ENCODE assay signal across 8 cellular contexts in the genomic region with DNA sequence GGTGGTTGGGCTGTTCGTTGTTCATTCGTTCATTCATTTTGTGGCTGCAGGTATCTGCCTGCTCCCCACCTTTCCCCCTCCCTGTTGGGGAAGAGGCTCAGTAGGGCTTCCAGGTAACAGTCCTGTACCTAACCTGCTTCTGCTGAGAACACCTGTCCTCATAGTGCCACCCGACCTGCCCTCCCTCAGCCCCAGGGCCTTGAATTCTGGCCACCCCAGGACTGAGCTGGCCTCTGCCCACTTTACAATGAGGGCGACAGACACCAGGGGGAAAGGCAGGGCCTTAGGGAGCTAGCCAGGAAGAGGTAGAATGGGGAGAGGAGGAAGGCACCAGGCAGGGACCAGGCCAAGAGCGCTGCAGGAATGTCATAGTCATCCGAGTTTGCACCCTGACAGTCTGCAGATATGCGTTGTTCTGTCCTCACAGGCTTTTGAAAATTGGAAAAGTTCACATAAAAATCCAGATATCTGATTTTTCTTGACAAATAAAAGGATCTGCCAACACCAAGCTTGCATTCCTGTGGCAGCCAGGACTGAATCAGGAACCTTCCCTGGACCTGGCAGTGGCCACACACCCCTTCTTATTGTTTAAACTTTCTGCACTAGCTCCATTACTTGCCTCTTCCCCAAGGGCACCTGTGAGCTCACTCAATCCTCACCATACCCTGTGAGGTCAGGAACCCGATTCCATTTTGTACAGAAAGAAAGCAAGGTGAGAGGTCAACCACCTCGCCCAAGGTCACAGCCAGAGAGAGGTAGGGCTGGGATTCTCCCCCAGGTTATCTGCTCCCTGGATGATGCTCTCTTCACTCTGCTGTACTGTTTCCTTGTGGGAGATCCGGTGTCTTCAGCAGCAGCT. TPM values are rescaled to one million over a fixed set of nuclear protein-coding genes. Genes with fewer than 3 reads are reported as not detected.
DNase-seq lines count a peak whose midpoint lies in the region; ATAC-seq and TF ChIP-seq lines count a peak whose summit lies in the region.

No MANE protein-coding gene starts in this region.

- H3K4me3 ChIP-seq in coronary artery (peak overlapping the region; percentile 71), thymus (ENCODE audit: low read length) (no peak overlapping the region)

- peaks cover 15% of the 10 kb centered on the region for H3K4me1 Mint-ChIP-seq in activated T-cell treated with anti-CD3 and anti-CD28 coated beads, Interleukin-2, amount 50 U/mL, for 4 hours (ENCODE audit: low read depth)
- peaks cover 11% of the 10 kb centered on the region for H3K4me1 Mint-ChIP-seq in mesothelial cell of epicardium

- no peaks in the 10 kb centered on the region for H3K27me3 Mint-ChIP-seq in activated T-cell treated with anti-CD3 and anti-CD28 coated beads, Interleukin-2, amount 50 U/mL, for 4 hours (ENCODE audit: low read depth)
- no peaks in the 10 kb centered on the region for H3K27me3 Mint-ChIP-seq in mesothelial cell of epicardium (ENCODE audit: low read depth)

- TF ChIP-seq CTCF in coronary artery (IDR thresholded peaks at IDR 0.05) (no peak), mesothelial cell of epicardium (IDR thresholded peaks at IDR 0.05; ENCODE audit: unreplicated experiment) (no peak)

- 93% methylated on average over 10 of the region's 10 CpGs for WGBS in thymus

- H3K4me3 Mint-ChIP-seq in activated T-cell treated with anti-CD3 and anti-CD28 coated beads, Interleukin-2, amount 50 U/mL, for 4 hours: peak overlapping the region; percentile 19
- H3K4me3 Mint-ChIP-seq in mesothelial cell of epicardium: peak overlapping the region; percentile 36

- peaks cover 3% of the 10 kb centered on the region for H3K4me1 ChIP-seq in thymus (ENCODE audit: control insufficient read depth, insufficient read depth, low read length)

- H3K36me3 Mint-ChIP-seq in activated T-cell treated with anti-CD3 and anti-CD28 coated beads, Interleukin-2, amount 50 U/mL, for 4 hours (ENCODE audit: insufficient read depth): no peaks in the 10 kb centered on the region
- H3K36me3 Mint-ChIP-seq in mesothelial cell of epicardium: no peaks in the 10 kb centered on the region

- ATAC-seq in activated T-cell treated with anti-CD3 and anti-CD28 coated beads, Interleukin-2, amount 50 U/mL, for 4 hours: no peak
- ATAC-seq in HG03521 (IDR thresholded peaks at IDR 0.05; ENCODE audit: unreplicated experiment): no peak

- no peak for DNase-seq in activated T-cell treated with anti-CD3 and anti-CD28 coated beads, Interleukin-2, amount 50 U/mL, for 4 hours
- DNase-seq in activated T-cell treated with anti-CD3 and anti-CD28 coated beads, Interleukin-2, amount 50 U/mL, for 1 hour: no peak
- no peak for DNase-seq in coronary artery (ENCODE audit: low spot score)
- no peak for DNase-seq in mesothelial cell of epicardium (ENCODE audit: low spot score in 2 of 2, unreplicated experiment in 2 of 2)
- DNase-seq in erythroblast (lab: John Stamatoyannopoulos, UW): no peak
- DNase-seq in SW480 (ENCODE audit: low spot score): no peak

- H3K27ac Mint-ChIP-seq in mesothelial cell of epicardium: peak overlapping the region; percentile 12

- H3K9me3 ChIP-seq in thymus (ENCODE audit: control insufficient read depth): no peaks in the 10 kb centered on the region

- no peaks in the 10 kb centered on the region for H3K9me3 Mint-ChIP-seq in activated T-cell treated with anti-CD3 and anti-CD28 coated beads, Interleukin-2, amount 50 U/mL, for 4 hours
- peaks cover 9% of the 10 kb centered on the region for H3K9me3 Mint-ChIP-seq in mesothelial cell of epicardium

- H3K27ac ChIP-seq in coronary artery: peak overlapping the region; percentile 76 to 81
- peak overlapping the region; percentile 6 for H3K27ac ChIP-seq in thymus (ENCODE audit: low read depth)

- H3K36me3 ChIP-seq in thymus (ENCODE audit: control insufficient read depth, insufficient read depth): no peaks in the 10 kb centered on the region

- no peak for TF ChIP-seq POLR2A in erythroblast (IDR thresholded peaks at IDR 0.05; ENCODE audit: low read length)

- H3K27me3 ChIP-seq in thymus (ENCODE audit: control insufficient read depth, insufficient read depth): no peaks in the 10 kb centered on the region

RNA-seq across cellular contexts. Expression of a gene that starts 35.3 kb away (rescaled TPM):
- 10 to 100 TPM; 67.9 to 84.5 (median 68.4) TPM for total RNA-seq in activated T-cell treated with anti-CD3 and anti-CD28 coated beads, Interleukin-2, amount 50 U/mL, for 4 hours
- 48.3 to 54.5 TPM (median 54.4 TPM) in 3 replicates for total RNA-seq in mesothelial cell of epicardium
- 147 TPM for polyA plus RNA-seq in thymus
